Comparison of ENCODE assay signal across 9 cellular contexts in the genomic region with DNA sequence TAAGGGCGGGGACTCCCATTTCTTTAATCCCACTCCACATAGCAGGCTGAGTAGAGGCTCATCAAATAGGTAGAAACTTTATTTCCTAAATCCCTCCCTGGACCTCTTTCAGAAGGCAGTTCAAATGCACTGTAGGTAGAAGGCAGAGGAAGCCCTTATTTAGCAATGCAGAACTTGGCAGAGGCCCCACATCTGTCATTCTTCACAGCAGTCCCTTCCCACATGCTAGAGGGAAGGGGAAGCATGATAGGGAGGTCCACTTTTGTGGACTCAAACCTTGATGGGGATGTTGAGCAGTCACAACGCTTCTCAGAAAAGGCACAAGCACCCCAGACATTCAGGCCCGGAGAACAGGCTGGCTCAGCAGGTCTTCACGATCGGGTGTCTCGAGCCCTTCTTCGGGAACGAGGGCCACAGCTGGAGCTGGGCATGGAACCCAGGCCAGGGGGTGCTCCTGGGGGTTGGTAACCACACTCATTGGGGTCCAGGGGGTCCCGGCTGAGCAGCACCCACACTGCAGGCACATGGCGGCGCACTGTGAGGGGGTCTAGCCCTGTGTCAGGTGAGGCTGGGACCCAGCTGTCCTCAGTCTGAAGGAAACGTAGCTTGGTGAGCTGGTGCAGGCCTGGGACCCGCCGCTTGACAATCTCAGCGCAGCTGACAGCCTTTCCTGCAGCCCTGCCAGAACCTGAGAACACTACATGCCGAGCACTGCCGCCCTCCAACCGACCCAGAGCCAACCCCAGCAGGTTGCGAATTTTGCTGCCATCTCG. TPM values are rescaled to one million over a fixed set of nuclear protein-coding genes. Genes with fewer than 3 reads are reported as not detected.
DNase-seq lines count a peak whose midpoint lies in the region; ATAC-seq, FAIRE-seq and TF ChIP-seq lines count a peak whose summit lies in the region.
"Had no signal": no experiment of that assay in that cellular context is flagged by ENCODE, and none has a peak within 500 bp of the region (broad histone marks: within the 10 kb centered on the region; RNA-seq: fewer than 3 reads in every experiment).

No MANE protein-coding gene starts in this region.

- intact Hi-C loops in Right ventricle myocardium inferior (cut with DNase I) (loop anchor here (10.0 kb wide), 1 partner anchor 486 kb away; the partner anchor contains the start of gene DCAF12), left cardiac atrium (cut with DNase I) (loop anchor here in 1 of 2 donors (5.0 kb wide), 1 partner anchor 92 kb away; no protein-coding TSS in a partner anchor), vagina (cut with DNase I) (no loop called here), CD14-positive monocyte (cut with micrococcal nuclease) (loop anchor here (5.0 to 10.0 kb wide), 2 partner anchors 153 to 156 kb away; partner anchors contain the start of genes DNAI1 (in 2 of the 2) and FAM219A (in 2 of the 2))

- H3K4me1 ChIP-seq in vagina, result peaks cover 23% of the 10 kb centered on the region

- H3K4me1 Mint-ChIP-seq in activated naive CD8-positive, alpha-beta T cell (ENCODE audit: low read depth), result peaks cover 23% of the 10 kb centered on the region
- peaks cover 23 to 31% of the 10 kb centered on the region in 2 donors for H3K4me1 Mint-ChIP-seq in immature natural killer cell
- H3K4me1 Mint-ChIP-seq in CD14-positive monocyte, result peaks cover 27% of the 10 kb centered on the region

- H3K27me3 Mint-ChIP-seq in activated naive CD8-positive, alpha-beta T cell, result no peaks in the 10 kb centered on the region
- H3K27me3 Mint-ChIP-seq in immature natural killer cell (ENCODE audit: low read depth in 3 of 3) (peaks cover 6 to 8% (median 8%) of the 10 kb centered on the region in 3 donors), CD14-positive monocyte (ENCODE audit: low read depth in 3 of 3) (peaks cover 0 to 4% (median 0%) of the 10 kb centered on the region in 3 donors)
- H3K27me3 Mint-ChIP-seq: activated B cell treated with CpG ODN at 0.5 μM for 24 hours had no signal

- no peak for TF ChIP-seq POLR2A in vagina (IDR thresholded peaks at IDR 0.05)

- H3K36me3 ChIP-seq in vagina, result peaks cover 0 to 12% of the 10 kb centered on the region in 2 donors

- peaks cover 3% of the 10 kb centered on the region for H3K36me3 Mint-ChIP-seq in activated naive CD8-positive, alpha-beta T cell
- H3K36me3 Mint-ChIP-seq in immature natural killer cell (peaks cover 0 to 15% (median 0%) of the 10 kb centered on the region in 3 donors), CD14-positive monocyte (peaks cover 17 to 20% of the 10 kb centered on the region in 2 donors)

- ATAC-seq in Right ventricle myocardium inferior (peak; percentile 35), left cardiac atrium (no peak)

- no peak for TF ChIP-seq CTCF in vagina (IDR thresholded peaks at IDR 0.05)
- no peak for TF ChIP-seq CTCF in CD14-positive monocyte (IDR thresholded peaks at IDR 0.05)

- peak overlapping the region; percentile 13 for H3K27ac Mint-ChIP-seq in activated naive CD8-positive, alpha-beta T cell
- H3K27ac Mint-ChIP-seq in immature natural killer cell (peak overlapping the region in 5 of 6 donors; percentile 75 to 98 (median 93)), CD14-positive monocyte (no peak overlapping the region)

- no peak for FAIRE-seq in urothelium cell line (lab: Jason Lieb, UNC)

- no peaks in the 10 kb centered on the region for H3K9me3 Mint-ChIP-seq in activated naive CD8-positive, alpha-beta T cell (ENCODE audit: low read depth)
- H3K9me3 Mint-ChIP-seq in immature natural killer cell (no peaks in the 10 kb centered on the region), CD14-positive monocyte (peaks cover 0 to 3% (median 0%) of the 10 kb centered on the region in 7 donors)
- H3K9me3 Mint-ChIP-seq: activated B cell treated with CpG ODN at 0.5 μM for 24 hours had no signal

- peak overlapping the region; percentile 94 for H3K27ac ChIP-seq in vagina

- no peaks in the 10 kb centered on the region for H3K27me3 ChIP-seq in vagina

- peak overlapping the region; percentile 88 for H3K4me3 Mint-ChIP-seq in activated naive CD8-positive, alpha-beta T cell
- H3K4me3 Mint-ChIP-seq in immature natural killer cell (peak overlapping the region; percentile 36 to 98 (median 92)), CD14-positive monocyte (peak overlapping the region in 1 of 2 donors; percentile 29)

- peak overlapping the region; percentile 75 to 85 for H3K4me3 ChIP-seq in vagina

- H3K9me3 ChIP-seq in vagina, result no peaks in the 10 kb centered on the region

- DNase-seq in Right ventricle myocardium inferior (ENCODE audit: missing footprints) (no peak), left cardiac atrium (no peak), immature natural killer cell (no peak), vagina (ENCODE audit: extremely low spot score in 2 of 2) (no peak), urothelium cell line (ENCODE audit: low spot score) (no peak), CD14-positive monocyte (ENCODE audit: low spot score) (no peak), NAMALWA (ENCODE audit: low spot score) (no peak)
- DNase-seq: activated B cell treated with CpG ODN at 0.5 μM for 24 hours had no signal

RNA-seq across cellular contexts. Expression of gene RPP25L, which starts 1.3 kb away (rescaled TPM):
- total RNA-seq in Right ventricle myocardium inferior (38.3 TPM), left cardiac atrium (10 to 100 TPM; 20.8 to 27.8 TPM), vagina (31.4 TPM)
- polyA plus RNA-seq in immature natural killer cell (10 to 100 TPM; 42.3 to 52.0 (median 43.4) TPM), CD14-positive monocyte (10 to 100 TPM; 39.4 to 42.3 TPM)

RNA-seq across cellular contexts. Expression of gene DCTN3, which starts 9.7 kb away (rescaled TPM):
- 133 TPM for total RNA-seq in Right ventricle myocardium inferior
- 100 to 1,000 TPM in 1 of 2 donors, 10 to 100 TPM in 1; 93.6 to 109 TPM for total RNA-seq in left cardiac atrium
- 100 to 1,000 TPM; 201 to 315 (median 268) TPM for polyA plus RNA-seq in immature natural killer cell
- total RNA-seq in vagina, result 78.6 TPM
- polyA plus RNA-seq in CD14-positive monocyte, result 100 to 1,000 TPM; 143 to 174 TPM

RNA-seq across cellular contexts. Expression of gene ARID3C, which starts 18.2 kb away (rescaled TPM):
- total RNA-seq in Right ventricle myocardium inferior, result not detected
- total RNA-seq in left cardiac atrium, result not detected
- polyA plus RNA-seq in immature natural killer cell, result not detected
- total RNA-seq in vagina, result not detected
- not detected for polyA plus RNA-seq in CD14-positive monocyte
- total RNA-seq: activated B cell treated with CpG ODN at 0.5 μM for 24 hours had no signal

RNA-seq across cellular contexts. Expression of gene CNTFR, which starts 21.1 kb away (rescaled TPM):
- total RNA-seq in Right ventricle myocardium inferior (8.7 TPM), left cardiac atrium (10 to 100 TPM; 21.3 to 45.3 TPM), vagina (8.3 TPM)
- polyA plus RNA-seq in immature natural killer cell (not detected), CD14-positive monocyte (not detected)
- total RNA-seq: activated B cell treated with CpG ODN at 0.5 μM for 24 hours had no signal

RNA-seq across cellular contexts. Expression of gene SIGMAR1, which starts 27.0 kb away (rescaled TPM):
- total RNA-seq in Right ventricle myocardium inferior (25.6 TPM), left cardiac atrium (10 to 100 TPM; 31.8 to 33.3 TPM), vagina (79.3 TPM)
- polyA plus RNA-seq in immature natural killer cell (100 to 1,000 TPM in 1 of 3 donors, 10 to 100 TPM in 2; 75.8 to 135 (median 85.2) TPM), CD14-positive monocyte (10 to 100 TPM; 49.5 to 59.6 TPM)

Comparison
In these comparisons a context has a peak if more than half of its experiments do, and no peak if none do; other contexts are left out.
1. H3K27ac Mint-ChIP-seq: peak in activated naive CD8-positive, alpha-beta T cell (single experiment) and immature natural killer cell (5 of 6); none in CD14-positive monocyte (0 of 7).